17 cellular contexts compared by ENCODE assay signal in the genomic region with DNA sequence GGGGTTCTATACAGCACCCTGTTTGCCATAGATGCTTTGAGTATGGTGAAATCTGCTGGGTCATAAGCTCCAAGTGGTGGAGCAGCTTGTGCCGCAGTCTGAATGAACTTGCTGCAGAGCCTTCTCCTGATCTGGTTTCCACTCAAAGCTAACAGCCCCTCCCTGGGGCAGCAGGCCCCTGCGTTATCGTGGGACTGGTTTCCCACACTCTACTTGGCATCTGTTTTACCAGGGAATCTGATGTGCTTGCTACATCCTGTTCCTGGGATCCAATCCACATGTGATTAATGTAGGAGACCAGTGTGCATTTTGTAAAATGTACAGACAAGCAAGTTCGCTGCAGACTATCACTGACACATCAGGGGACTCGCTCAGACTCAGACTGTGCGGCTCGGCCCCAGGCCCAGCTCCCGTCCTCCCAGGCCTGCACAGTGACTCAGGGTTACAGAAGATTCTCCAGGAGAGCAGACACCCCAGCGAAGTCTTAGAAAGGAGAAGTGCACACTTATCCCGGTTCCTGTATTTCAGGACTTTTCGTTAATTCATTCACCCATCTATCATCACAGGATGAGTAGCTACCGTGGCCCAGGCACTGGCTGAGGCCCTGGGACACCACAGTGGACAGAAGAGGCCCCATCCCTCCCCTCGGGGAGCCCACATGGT.
DNase-seq lines count a peak whose midpoint lies in the region; TF ChIP-seq lines count a peak whose summit lies in the region.
"Had no signal": no experiment of that assay in that cellular context is flagged by ENCODE, and none has a peak within 500 bp of the region (broad histone marks: within the 10 kb centered on the region; RNA-seq: fewer than 3 reads in every experiment).

No MANE protein-coding gene starts in this region.

- no peak for TF ChIP-seq POLR2A in vagina (IDR thresholded peaks at IDR 0.05)

- BruUV-seq in Calu3 (replicated peaks; lab: Mats Ljungman, UMichigan) = no TSS peak

- peak; percentile 2 for DNase-seq in activated naive CD4-positive, alpha-beta T cell treated with anti-CD3 and anti-CD28 coated beads for 36 hours
- no peak for DNase-seq in activated naive CD4-positive, alpha-beta T cell (lab: John Stamatoyannopoulos, UW)
- DNase-seq in neural crest cell (ENCODE audit: low read depth, low spot score) (no peak), vagina (ENCODE audit: extremely low spot score in 2 of 2) (no peak), GM10248 (ENCODE audit: extremely low spot score) (no peak), Calu3 (no peak)
- DNase-seq: AML-193; CD4-positive, CD25-positive, alpha-beta regulatory T cell; DMS79; NCI-H1436; NCI-H2081 treated with DMSO at 0.1 percent for 48 hours; NCI-H2227 treated with DMSO at 0.1 percent for 48 hours; NCI-H526; PC-9 had no signal

- POLR2A ChIA-PET in GM10248 (lab: Yijun Ruan, JAX) = no interaction called here

- intact Hi-C loops in activated naive CD4-positive, alpha-beta T cell treated with anti-CD3 and anti-CD28 coated beads for 36 hours (cut with micrococcal nuclease) = no loop called here
- intact Hi-C loops in vagina (cut with DNase I) = no loop called here
- intact Hi-C loops in Calu3 (cut with micrococcal nuclease; ENCODE audit: unreplicated experiment) = no loop called here

- TF ChIP-seq CTCF in brain (conservative IDR thresholded peaks at IDR 0.05) (no peak), neural crest cell (conservative IDR thresholded peaks at IDR 0.05) (no peak), vagina (IDR thresholded peaks at IDR 0.05) (no peak), GM10248 (IDR thresholded peaks at IDR 0.05; ENCODE audit: control extremely low read depth, extremely low read depth, low read depth, missing control alignments) (no peak), Calu3 (IDR thresholded peaks at IDR 0.05; ENCODE audit: unreplicated experiment) (no peak)

- H3K9me3 Mint-ChIP-seq in activated naive CD4-positive, alpha-beta T cell treated with anti-CD3 and anti-CD28 coated beads for 36 hours = no peaks in the 10 kb centered on the region
- H3K9me3 Mint-ChIP-seq in brain (peaks cover 0 to 5% (median 0%) of the 10 kb centered on the region in 5 experiments), neural crest cell (no peaks in the 10 kb centered on the region), Calu3 (ENCODE audit: low read depth, unreplicated experiment) (no peaks in the 10 kb centered on the region)
- H3K9me3 Mint-ChIP-seq: CD4-positive, CD25-positive, alpha-beta regulatory T cell had no signal

- H3K4me3 Mint-ChIP-seq in activated naive CD4-positive, alpha-beta T cell treated with anti-CD3 and anti-CD28 coated beads for 36 hours = no peak overlapping the region
- H3K4me3 Mint-ChIP-seq in brain (no peak overlapping the region), neural crest cell (no peak overlapping the region), Calu3 (ENCODE audit: low read depth, unreplicated experiment) (no peak overlapping the region)
- H3K4me3 Mint-ChIP-seq: CD4-positive, CD25-positive, alpha-beta regulatory T cell; IgD-negative memory B cell had no signal

- CTCF ChIA-PET in activated naive CD4-positive, alpha-beta T cell treated with anti-CD3 and anti-CD28 coated beads for 36 hours (lab: Charles Lee) = no interaction called here
- CTCF ChIA-PET in GM10248 (lab: Yijun Ruan, JAX) = interaction anchor here (1.0 kb wide), 1 partner anchor 1051 kb away, joined by 3 read pairs; no protein-coding TSS in a partner anchor
- CTCF ChIA-PET in Calu3 (lab: Charles Lee) = no interaction called here

- no peak overlapping the region for H3K4me3 ChIP-seq in vagina
- H3K4me3 ChIP-seq: HAP-1, PC-9 had no signal

- H3K27me3 ChIP-seq in vagina = no peaks in the 10 kb centered on the region

- H3K9me3 ChIP-seq in vagina = no peaks in the 10 kb centered on the region
- H3K9me3 ChIP-seq: HAP-1 had no signal

- no peaks in the 10 kb centered on the region for H3K36me3 ChIP-seq in vagina
- H3K36me3 ChIP-seq: HAP-1 had no signal

- H3K27ac ChIP-seq in vagina = peak overlapping the region; percentile 59
- H3K27ac ChIP-seq: PC-9 had no signal

- H3K36me3 Mint-ChIP-seq in activated naive CD4-positive, alpha-beta T cell treated with anti-CD3 and anti-CD28 coated beads for 36 hours (ENCODE audit: low read depth) = no peaks in the 10 kb centered on the region
- no peaks in the 10 kb centered on the region for H3K36me3 Mint-ChIP-seq in brain
- no peaks in the 10 kb centered on the region for H3K36me3 Mint-ChIP-seq in neural crest cell (ENCODE audit: low read depth)
- H3K36me3 Mint-ChIP-seq in Calu3 (ENCODE audit: insufficient read depth, unreplicated experiment) = peaks cover 4% of the 10 kb centered on the region
- H3K36me3 Mint-ChIP-seq: CD4-positive, CD25-positive, alpha-beta regulatory T cell had no signal

- H3K27me3 Mint-ChIP-seq in activated naive CD4-positive, alpha-beta T cell treated with anti-CD3 and anti-CD28 coated beads for 36 hours (ENCODE audit: low read depth) = peaks cover 5% of the 10 kb centered on the region
- H3K27me3 Mint-ChIP-seq in brain (no peaks in the 10 kb centered on the region), neural crest cell (ENCODE audit: low read depth) (peaks cover 16% of the 10 kb centered on the region), Calu3 (ENCODE audit: unreplicated experiment) (peaks cover 86% of the 10 kb centered on the region)

- H3K27ac Mint-ChIP-seq in activated naive CD4-positive, alpha-beta T cell treated with anti-CD3 and anti-CD28 coated beads for 36 hours = no peak overlapping the region
- H3K27ac Mint-ChIP-seq in brain = peak overlapping the region in 3 of 5 experiments; percentile 30 to 88 (median 74)
- peak overlapping the region; percentile 83 for H3K27ac Mint-ChIP-seq in neural crest cell (ENCODE audit: unreplicated experiment)
- no peak overlapping the region for H3K27ac Mint-ChIP-seq in Calu3 (ENCODE audit: unreplicated experiment)
- H3K27ac Mint-ChIP-seq: CD4-positive, CD25-positive, alpha-beta regulatory T cell; IgD-negative memory B cell had no signal

- H3K4me1 Mint-ChIP-seq in activated naive CD4-positive, alpha-beta T cell treated with anti-CD3 and anti-CD28 coated beads for 36 hours (ENCODE audit: low read depth) = no peaks in the 10 kb centered on the region
- peaks cover 57% of the 10 kb centered on the region for H3K4me1 Mint-ChIP-seq in brain
- H3K4me1 Mint-ChIP-seq in neural crest cell = peaks cover 19% of the 10 kb centered on the region
- H3K4me1 Mint-ChIP-seq in Calu3 (ENCODE audit: low read depth, unreplicated experiment) = peaks cover 12% of the 10 kb centered on the region

- peaks cover 21% of the 10 kb centered on the region for H3K4me1 ChIP-seq in vagina
- H3K4me1 ChIP-seq: HAP-1 had no signal

Comparison
In these comparisons a context has a peak if more than half of its experiments do, and no peak if none do; other contexts are left out.
1. H3K27ac Mint-ChIP-seq: peak in brain (3 of 5) and neural crest cell (single experiment); none in activated naive CD4-positive, alpha-beta T cell treated with anti-CD3 and anti-CD28 coated beads for 36 hours (single experiment) and Calu3 (single experiment).